Comparison of ENCODE assay signal across 7 cellular contexts in the genomic region with DNA sequence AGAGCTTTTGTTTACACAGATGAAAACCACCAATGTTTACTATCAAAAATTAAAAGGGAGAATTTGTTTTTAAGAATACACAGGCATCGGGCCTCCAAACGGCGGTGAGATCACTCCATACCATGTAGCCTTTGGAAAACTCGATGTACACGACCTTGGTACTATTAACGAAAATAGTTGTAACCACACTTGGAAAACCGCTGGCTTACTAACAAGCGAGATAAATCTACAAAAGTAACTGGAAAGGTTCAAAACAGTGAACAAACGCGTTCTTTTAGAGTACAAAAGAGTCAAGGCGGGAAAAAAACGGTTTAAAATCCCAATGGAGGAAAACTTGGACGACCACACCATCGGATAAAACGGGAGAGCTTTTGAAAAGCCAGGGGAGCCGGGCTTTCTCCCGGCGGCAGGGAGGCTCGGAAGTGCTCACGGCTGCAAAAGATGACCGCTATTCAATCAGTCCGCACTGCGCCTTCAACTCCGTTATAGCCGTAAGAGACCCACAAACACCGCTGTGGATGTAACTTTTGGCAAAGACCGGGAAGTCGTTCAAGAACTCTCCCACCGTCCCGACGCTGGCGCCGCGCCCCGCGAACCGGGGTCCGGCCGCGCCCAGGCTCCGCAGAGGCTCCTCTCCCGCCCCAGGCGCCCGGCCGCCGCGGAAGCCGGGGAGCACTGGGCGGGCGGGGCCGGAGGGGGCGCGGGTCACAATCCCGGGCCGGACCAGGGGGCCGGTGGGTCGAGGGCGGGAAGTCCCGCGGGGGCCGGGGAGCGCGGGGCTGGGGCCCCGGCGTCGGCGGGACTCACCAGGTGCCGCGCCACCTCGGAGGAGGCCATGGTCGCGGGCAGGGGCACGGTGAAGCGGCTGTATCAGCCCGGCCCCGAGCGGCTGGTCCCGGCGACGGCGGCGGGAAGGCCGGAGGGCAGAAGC. TPM values are rescaled to one million over a fixed set of nuclear protein-coding genes. Genes with fewer than 3 reads are reported as not detected.
DNase-seq lines count a peak whose midpoint lies in the region; ATAC-seq, FAIRE-seq and TF ChIP-seq lines count a peak whose summit lies in the region.

No MANE protein-coding gene starts in this region.

- peak overlapping the region; percentile 92 for H3K4me2 ChIP-seq in GM23338

- peaks cover 13% of the 10 kb centered on the region for H3K36me3 Mint-ChIP-seq in GM23338 (ENCODE audit: low read depth)

- TF ChIP-seq CTCF in GM23338 (conservative IDR thresholded peaks at IDR 0.05; ENCODE audit: low read depth in 2 of 2) = no peak
- TF ChIP-seq CTCF in bronchial epithelial cell (IDR thresholded peaks at IDR 0.05; ENCODE audit: insufficient read depth, low read length, severe bottlenecking) = no peak

- H3K79me2 ChIP-seq in GM23338 (replicated peaks; ENCODE audit: insufficient read depth) = peaks cover 70% of the 10 kb centered on the region

- H3K9me3 ChIP-seq in skeletal muscle tissue (ENCODE audit: control insufficient read depth in 3 of 3, low read length in 3 of 3) = no peaks in the 10 kb centered on the region

- H3K27ac ChIP-seq in GM23338 (ENCODE audit: low read depth) (peak overlapping the region; percentile 94), skeletal muscle tissue (ENCODE audit: low read depth, low read length) (peak overlapping the region; percentile 89)

- H3K27ac Mint-ChIP-seq in GM23338 = peak overlapping the region; percentile 96

- H4K20me1 ChIP-seq in GM23338 (replicated peaks; ENCODE audit: insufficient read depth) = peaks cover 24% of the 10 kb centered on the region

- peak overlapping the region; percentile 97 for H3K4me3 ChIP-seq in GM23338
- H3K4me3 ChIP-seq in bronchial epithelial cell (ENCODE audit: low read depth, low read length) = peak overlapping the region; percentile 71
- H3K4me3 ChIP-seq in skeletal muscle tissue (ENCODE audit: low read length in 3 of 3) = peak overlapping the region; percentile 80 to 94 (median 84)

- H2AFZ ChIP-seq in GM23338 = peak overlapping the region; percentile 25; the same call in 1 of the 2 replicates

- H3K9me3 Mint-ChIP-seq in GM23338 = peaks cover 2% of the 10 kb centered on the region; the same call in 2 of the 3 replicates

- H3K4me3 Mint-ChIP-seq in GM23338 = peak overlapping the region; percentile 93

- H3K27me3 ChIP-seq in GM23338 (ENCODE audit: insufficient read depth) (peaks cover 23% of the 10 kb centered on the region), bronchial epithelial cell (ENCODE audit: control insufficient read depth, insufficient read depth, low read length) (no peaks in the 10 kb centered on the region), skeletal muscle tissue (ENCODE audit: control insufficient read depth in 3 of 3, insufficient read depth in 3 of 3, low read length in 3 of 3) (no peaks in the 10 kb centered on the region)

- peak overlapping the region; percentile 82 to 94 (median 82) for H3K9ac ChIP-seq in skeletal muscle tissue (ENCODE audit: low read depth in 1 of 3, low read length in 3 of 3)

- no peaks in the 10 kb centered on the region for H3F3A ChIP-seq in GM23338 (replicated peaks; ENCODE audit: low read depth)

- H3K36me3 ChIP-seq in GM23338 (ENCODE audit: insufficient read depth) (no peaks in the 10 kb centered on the region), bronchial epithelial cell (ENCODE audit: control insufficient read depth, insufficient read depth, low read length) (no peaks in the 10 kb centered on the region), skeletal muscle tissue (ENCODE audit: control insufficient read depth in 3 of 3, insufficient read depth in 3 of 3, low read length in 3 of 3) (no peaks in the 10 kb centered on the region)

- peaks cover 22% of the 10 kb centered on the region for H3K27me3 Mint-ChIP-seq in GM23338 (ENCODE audit: insufficient read depth, low read depth, poor library complexity)

- FAIRE-seq in bronchial epithelial cell (lab: Jason Lieb, UNC) = no peak

- H3K4me1 ChIP-seq in GM23338 (ENCODE audit: insufficient read depth) (peaks cover 32% of the 10 kb centered on the region), skeletal muscle tissue (ENCODE audit: control insufficient read depth in 3 of 3, insufficient read depth in 3 of 3, low read length in 3 of 3) (peaks cover 7 to 31% (median 14%) of the 10 kb centered on the region in 3 donors)

- ATAC-seq in GM23338 = peak; percentile 21

- DNase-seq in GM23338 (ENCODE audit: low spot score) (peak; percentile 55), NCI-H1105 treated with DMSO at 0.1 percent for 48 hours (lab: John Stamatoyannopoulos, UW) (peak; percentile 31), bronchial epithelial cell (ENCODE audit: low read depth) (peak; percentile 39), iris pigment epithelial cell (ENCODE audit: low read depth) (peak; percentile 61), HPDE6-E6E7 (ENCODE audit: extremely low spot score) (no peak)

- peak; percentile 22 for TF ChIP-seq POLR2A in GM10847 (IDR thresholded peaks at IDR 0.05; ENCODE audit: extremely low read depth, insufficient read length)

- H3K9me2 ChIP-seq in GM23338 (ENCODE audit: insufficient read depth) = no peaks in the 10 kb centered on the region

- peaks cover 36% of the 10 kb centered on the region for H3K4me1 Mint-ChIP-seq in GM23338

TF ChIP-seq in GM23338, 12 proteins besides CTCF, POLR2A, EP300 and RAD21 (continues in another document):
- TF ChIP-seq ZNF331 (CRISPR knock-in tag; IDR thresholded peaks at IDR 0.05; ENCODE audit: low read depth) = no peak
- TF ChIP-seq NANOG (IDR thresholded peaks at IDR 0.05; ENCODE audit: borderline replicate concordance) = no peak
- TF ChIP-seq POLR2AphosphoS5 (IDR thresholded peaks at IDR 0.05; ENCODE audit: low read depth) = no peak
- TF ChIP-seq STAT1 (IDR thresholded peaks at IDR 0.05; ENCODE audit: unreplicated experiment) = no peak
- TF ChIP-seq, protein P1, sequence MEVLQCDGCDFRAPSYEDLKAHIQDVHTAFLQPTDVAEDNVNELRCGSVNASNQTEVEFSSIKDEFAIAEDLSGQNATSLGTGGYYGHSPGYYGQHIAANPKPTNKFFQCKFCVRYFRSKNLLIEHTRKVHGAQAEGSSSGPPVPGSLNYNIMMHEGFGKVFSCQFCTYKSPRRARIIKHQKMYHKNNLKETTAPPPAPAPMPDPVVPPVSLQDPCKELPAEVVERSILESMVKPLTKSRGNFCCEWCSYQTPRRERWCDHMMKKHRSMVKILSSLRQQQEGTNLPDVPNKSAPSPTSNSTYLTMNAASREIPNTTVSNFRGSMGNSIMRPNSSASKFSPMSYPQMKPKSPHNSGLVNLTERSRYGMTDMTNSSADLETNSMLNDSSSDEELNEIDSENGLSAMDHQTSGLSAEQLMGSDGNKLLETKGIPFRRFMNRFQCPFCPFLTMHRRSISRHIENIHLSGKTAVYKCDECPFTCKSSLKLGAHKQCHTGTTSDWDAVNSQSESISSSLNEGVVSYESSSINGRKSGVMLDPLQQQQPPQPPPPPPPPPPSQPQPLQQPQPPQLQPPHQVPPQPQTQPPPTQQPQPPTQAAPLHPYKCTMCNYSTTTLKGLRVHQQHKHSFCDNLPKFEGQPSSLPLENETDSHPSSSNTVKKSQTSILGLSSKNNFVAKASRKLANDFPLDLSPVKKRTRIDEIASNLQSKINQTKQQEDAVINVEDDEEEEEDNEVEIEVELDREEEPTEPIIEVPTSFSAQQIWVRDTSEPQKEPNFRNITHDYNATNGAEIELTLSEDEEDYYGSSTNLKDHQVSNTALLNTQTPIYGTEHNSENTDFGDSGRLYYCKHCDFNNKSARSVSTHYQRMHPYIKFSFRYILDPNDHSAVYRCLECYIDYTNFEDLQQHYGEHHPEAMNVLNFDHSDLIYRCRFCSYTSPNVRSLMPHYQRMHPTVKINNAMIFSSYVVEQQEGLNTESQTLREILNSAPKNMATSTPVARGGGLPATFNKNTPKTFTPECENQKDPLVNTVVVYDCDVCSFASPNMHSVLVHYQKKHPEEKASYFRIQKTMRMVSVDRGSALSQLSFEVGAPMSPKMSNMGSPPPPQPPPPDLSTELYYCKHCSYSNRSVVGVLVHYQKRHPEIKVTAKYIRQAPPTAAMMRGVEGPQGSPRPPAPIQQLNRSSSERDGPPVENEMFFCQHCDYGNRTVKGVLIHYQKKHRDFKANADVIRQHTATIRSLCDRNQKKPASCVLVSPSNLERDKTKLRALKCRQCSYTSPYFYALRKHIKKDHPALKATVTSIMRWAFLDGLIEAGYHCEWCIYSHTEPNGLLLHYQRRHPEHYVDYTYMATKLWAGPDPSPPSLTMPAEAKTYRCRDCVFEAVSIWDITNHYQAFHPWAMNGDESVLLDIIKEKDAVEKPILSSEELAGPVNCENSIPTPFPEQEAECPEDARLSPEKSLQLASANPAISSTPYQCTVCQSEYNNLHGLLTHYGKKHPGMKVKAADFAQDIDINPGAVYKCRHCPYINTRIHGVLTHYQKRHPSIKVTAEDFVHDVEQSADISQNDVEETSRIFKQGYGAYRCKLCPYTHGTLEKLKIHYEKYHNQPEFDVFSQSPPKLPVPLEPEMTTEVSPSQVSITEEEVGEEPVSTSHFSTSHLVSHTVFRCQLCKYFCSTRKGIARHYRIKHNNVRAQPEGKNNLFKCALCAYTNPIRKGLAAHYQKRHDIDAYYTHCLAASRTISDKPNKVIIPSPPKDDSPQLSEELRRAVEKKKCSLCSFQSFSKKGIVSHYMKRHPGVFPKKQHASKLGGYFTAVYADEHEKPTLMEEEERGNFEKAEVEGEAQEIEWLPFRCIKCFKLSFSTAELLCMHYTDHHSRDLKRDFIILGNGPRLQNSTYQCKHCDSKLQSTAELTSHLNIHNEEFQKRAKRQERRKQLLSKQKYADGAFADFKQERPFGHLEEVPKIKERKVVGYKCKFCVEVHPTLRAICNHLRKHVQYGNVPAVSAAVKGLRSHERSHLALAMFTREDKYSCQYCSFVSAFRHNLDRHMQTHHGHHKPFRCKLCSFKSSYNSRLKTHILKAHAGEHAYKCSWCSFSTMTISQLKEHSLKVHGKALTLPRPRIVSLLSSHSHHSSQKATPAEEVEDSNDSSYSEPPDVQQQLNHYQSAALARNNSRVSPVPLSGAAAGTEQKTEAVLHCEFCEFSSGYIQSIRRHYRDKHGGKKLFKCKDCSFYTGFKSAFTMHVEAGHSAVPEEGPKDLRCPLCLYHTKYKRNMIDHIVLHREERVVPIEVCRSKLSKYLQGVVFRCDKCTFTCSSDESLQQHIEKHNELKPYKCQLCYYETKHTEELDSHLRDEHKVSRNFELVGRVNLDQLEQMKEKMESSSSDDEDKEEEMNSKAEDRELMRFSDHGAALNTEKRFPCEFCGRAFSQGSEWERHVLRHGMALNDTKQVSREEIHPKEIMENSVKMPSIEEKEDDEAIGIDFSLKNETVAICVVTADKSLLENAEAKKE (CRISPR knock-in tag; IDR thresholded peaks at IDR 0.05) = no peak

RNA-seq across cellular contexts. Expression of a gene that starts 0.5 kb away (rescaled TPM):
- total RNA-seq in GM23338 (2014; rRNA removed; shearing (Covaris generic)) = 84.5 and 85.1 TPM in 2 replicates
- 47.7 and 52.3 TPM in 2 replicates for polyA plus RNA-seq in GM23338 (2016; fragmentation: Nextera tagmentation; extraction: Ambion mirVana)
- total RNA-seq in bronchial epithelial cell (62.4 and 89.7 TPM in 2 replicates), skeletal muscle tissue (109 TPM)

RNA-seq across cellular contexts. Expression of a gene that starts 0.9 kb away (rescaled TPM):
- total RNA-seq in GM23338 (2014; rRNA removed; shearing (Covaris generic)) = 26.3 and 27.5 TPM in 2 replicates
- 7.0 and 7.4 TPM in 2 replicates for polyA plus RNA-seq in GM23338 (2016; fragmentation: Nextera tagmentation; extraction: Ambion mirVana)
- 48.4 and 63.5 TPM in 2 replicates for total RNA-seq in bronchial epithelial cell
- 9.4 TPM for total RNA-seq in skeletal muscle tissue
